ENCODE assay signal across 18 cellular contexts in genomic region chr20:63678071-63678470, GRCh38. TPM values are rescaled to one million over a fixed set of nuclear protein-coding genes. Genes with fewer than 3 reads are reported as not detected.
"Had no signal": no experiment of that assay in that cellular context is flagged by ENCODE, and none has a peak within 500 bp of the region (broad histone marks: within the 10 kb centered on the region; RNA-seq: fewer than 3 reads in every experiment).

No MANE protein-coding gene starts in this region.

- H3K9me3 Mint-ChIP-seq: mesothelial cell of epicardium had no signal

- DNase-seq: dermis blood vessel endothelial cell; dorsolateral prefrontal cortex; effector CD4-positive, alpha-beta T cell; effector memory CD4-positive, alpha-beta T cell; foreskin keratinocyte; heart right ventricle; hippocampal formation; left cardiac atrium; left lung; left ventricle myocardium superior; lower lobe of right lung; mesenchymal stem cell had no signal

- H3K4me3 ChIP-seq: coronary artery, dorsolateral prefrontal cortex, esophagus muscularis mucosa, gastroesophageal sphincter, heart right ventricle, left lung, lower lobe of right lung, mucosa of descending colon had no signal

- H3K4me3 Mint-ChIP-seq: mesothelial cell of epicardium had no signal

- H3K9me3 ChIP-seq: esophagus muscularis mucosa, gastroesophageal sphincter, heart right ventricle, left lung, lower lobe of right lung, mucosa of descending colon had no signal

- H3K4me1 Mint-ChIP-seq: mesothelial cell of epicardium had no signal

- H3K27ac Mint-ChIP-seq: mesothelial cell of epicardium had no signal

- H3K27me3 ChIP-seq: dorsolateral prefrontal cortex, esophagus muscularis mucosa, foreskin keratinocyte, gastroesophageal sphincter, heart right ventricle, left lung had no signal

- H3K27ac ChIP-seq: coronary artery, esophagus muscularis mucosa, foreskin keratinocyte, gastroesophageal sphincter, heart right ventricle, left lung, lower lobe of right lung had no signal

RNA-seq across cellular contexts. Expression of gene TNFRSF6B, which starts 18.4 kb away (rescaled TPM):
- total RNA-seq: frontal cortex, mesothelial cell of epicardium had no signal
